25 cellular contexts compared by ENCODE assay signal in the genomic region with DNA sequence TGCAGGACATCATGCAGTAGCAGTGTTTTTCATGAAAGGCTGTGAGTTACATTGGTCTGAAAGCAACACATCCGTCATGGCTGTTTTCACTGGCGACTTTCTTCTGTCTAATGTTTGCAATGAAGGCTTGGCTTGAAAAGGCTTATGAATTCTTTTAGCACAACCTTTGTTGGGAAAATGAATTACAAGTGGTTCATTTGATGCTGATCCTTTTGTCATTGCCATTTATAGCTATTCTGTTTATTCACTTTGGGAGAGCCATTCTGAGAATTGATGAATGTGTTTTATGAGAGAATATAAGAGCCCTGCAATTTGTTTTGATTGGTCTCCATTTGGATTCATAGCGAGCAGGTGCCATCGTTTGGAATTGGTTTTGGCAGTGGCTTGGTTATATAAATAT.
DNase-seq lines count a peak whose midpoint lies in the region; TF ChIP-seq lines count a peak whose summit lies in the region.
"Had no signal": no experiment of that assay in that cellular context is flagged by ENCODE, and none has a peak within 500 bp of the region (broad histone marks: within the 10 kb centered on the region; RNA-seq: fewer than 3 reads in every experiment).

No MANE protein-coding gene starts in this region.

- CTCF ChIA-PET in HEK293T (lab: Yijun Ruan, JAX): interaction anchor here (0.5 kb wide), 1 partner anchor 67 kb away, joined by 3 read pairs; no protein-coding TSS in a partner anchor

- H3K27me3 ChIP-seq in KMS-11 (ENCODE audit: insufficient read depth, low read depth) (no peaks in the 10 kb centered on the region), neuron (ENCODE audit: insufficient read depth, low read length) (no peaks in the 10 kb centered on the region)

- TF ChIP-seq CTCF in KMS-11 (conservative IDR thresholded peaks at IDR 0.05; ENCODE audit: low read depth, low read length): no peak

- H3K4me3 ChIP-seq in KMS-11 (IDR thresholded peaks at IDR 0.05; ENCODE audit: insufficient read depth, low read depth, low read length): no peak overlapping the region
- no peak overlapping the region for H3K4me3 ChIP-seq in neuron (ENCODE audit: low read length)
- H3K4me3 ChIP-seq: GM12878, smooth muscle cell had no signal

- H3K27ac ChIP-seq in KMS-11: peak overlapping the region; percentile 64; the same call in 1 of the 2 replicates

- H3K36me3 ChIP-seq in KMS-11 (ENCODE audit: insufficient read depth): no peaks in the 10 kb centered on the region
- no peaks in the 10 kb centered on the region for H3K36me3 ChIP-seq in neuron (ENCODE audit: insufficient read depth, low read length)

- POLR2A ChIA-PET in HEK293T (lab: Yijun Ruan, JAX): no interaction called here

- no peaks in the 10 kb centered on the region for H3K9me3 ChIP-seq in neuron (ENCODE audit: low read length)

- H4K20me1 ChIP-seq in KMS-11 (ENCODE audit: insufficient read depth): no peaks in the 10 kb centered on the region

- peaks cover 63% of the 10 kb centered on the region for H3K4me1 ChIP-seq in KMS-11 (ENCODE audit: low read depth, poor library complexity, severe bottlenecking)
- H3K4me1 ChIP-seq in neuron (ENCODE audit: insufficient read depth, low read length): peaks cover 25% of the 10 kb centered on the region

- DNase-seq in NCI-H1436 treated with DMSO at 0.1 percent for 48 hours (lab: John Stamatoyannopoulos, UW) (peak; percentile 78), NCI-H2196 treated with DMSO at 0.1 percent for 48 hours (lab: John Stamatoyannopoulos, UW; ENCODE audit: unreplicated experiment) (peak; percentile 25), HEK293T (ENCODE audit: extremely low spot score) (no peak)
- DNase-seq in activated naive CD4-positive, alpha-beta T cell treated with anti-CD3 and anti-CD28 coated beads, Interleukin-2, amount 50 U/mL, for 16 hours: no peak
- no peak for DNase-seq in stimulated activated CD4-positive, alpha-beta T cell treated with anti-CD3 and anti-CD28 coated beads, Interleukin-2, amount 100 ng/mL, for 48 hours
- no peak for DNase-seq in activated naive CD4-positive, alpha-beta T cell treated with Interleukin-2 at 50 U/mL for 16 hours
- DNase-seq: activated CD8-positive, alpha-beta memory T cell treated with anti-CD3 and anti-CD28 coated beads for 24 hours; activated naive CD4-positive, alpha-beta T cell; activated T-cell treated with anti-CD3 and anti-CD28 coated beads, Interleukin-2, amount 50 U/mL, for 24 hours; CD4-positive, alpha-beta T cell; central memory CD4-positive, alpha-beta T cell; DMS53; glutamatergic neuron; Karpas-422; NCI-H1048; NCI-H82; PC-3; SIG-M5; stimulated activated naive CD4-positive, alpha-beta T cell; T-helper 1 cell; trophoblast cell had no signal

- no peak overlapping the region for H3K9ac ChIP-seq in KMS-11

- H2AFZ ChIP-seq in KMS-11 (ENCODE audit: low read depth) (no peak overlapping the region), neuron (ENCODE audit: low read depth, low read length) (peak overlapping the region; percentile 70)

- H3K4me2 ChIP-seq in KMS-11: peak overlapping the region; percentile 49; the same call in 1 of the 2 replicates
- H3K4me2 ChIP-seq: smooth muscle cell had no signal

- no peaks in the 10 kb centered on the region for H3K79me2 ChIP-seq in KMS-11 (ENCODE audit: insufficient read depth, low read depth)

TF ChIP-seq in HEK293T, 16 proteins besides CTCF, POLR2A, EP300 and RAD21:
- TF ChIP-seq FOXK2 (IDR thresholded peaks at IDR 0.05): no peak
- no peak for TF ChIP-seq LEF1 (IDR thresholded peaks at IDR 0.05; ENCODE audit: borderline replicate concordance)
- TF ChIP-seq FOXA1 (IDR thresholded peaks at IDR 0.05): no peak

Comparison
In these comparisons a context has a peak if more than half of its experiments do, and no peak if none do; other contexts are left out.
1. DNase-seq: peak in NCI-H1436 treated with DMSO at 0.1 percent for 48 hours (single experiment) and NCI-H2196 treated with DMSO at 0.1 percent for 48 hours (single experiment); none in activated naive CD4-positive, alpha-beta T cell treated with anti-CD3 and anti-CD28 coated beads, Interleukin-2, amount 50 U/mL, for 16 hours (single experiment), HEK293T (single experiment), stimulated activated CD4-positive, alpha-beta T cell treated with anti-CD3 and anti-CD28 coated beads, Interleukin-2, amount 100 ng/mL, for 48 hours (0 of 2) and activated naive CD4-positive, alpha-beta T cell treated with Interleukin-2 at 50 U/mL for 16 hours (single experiment).